Comparison of ENCODE assay signal across 8 cellular contexts in the genomic region with DNA sequence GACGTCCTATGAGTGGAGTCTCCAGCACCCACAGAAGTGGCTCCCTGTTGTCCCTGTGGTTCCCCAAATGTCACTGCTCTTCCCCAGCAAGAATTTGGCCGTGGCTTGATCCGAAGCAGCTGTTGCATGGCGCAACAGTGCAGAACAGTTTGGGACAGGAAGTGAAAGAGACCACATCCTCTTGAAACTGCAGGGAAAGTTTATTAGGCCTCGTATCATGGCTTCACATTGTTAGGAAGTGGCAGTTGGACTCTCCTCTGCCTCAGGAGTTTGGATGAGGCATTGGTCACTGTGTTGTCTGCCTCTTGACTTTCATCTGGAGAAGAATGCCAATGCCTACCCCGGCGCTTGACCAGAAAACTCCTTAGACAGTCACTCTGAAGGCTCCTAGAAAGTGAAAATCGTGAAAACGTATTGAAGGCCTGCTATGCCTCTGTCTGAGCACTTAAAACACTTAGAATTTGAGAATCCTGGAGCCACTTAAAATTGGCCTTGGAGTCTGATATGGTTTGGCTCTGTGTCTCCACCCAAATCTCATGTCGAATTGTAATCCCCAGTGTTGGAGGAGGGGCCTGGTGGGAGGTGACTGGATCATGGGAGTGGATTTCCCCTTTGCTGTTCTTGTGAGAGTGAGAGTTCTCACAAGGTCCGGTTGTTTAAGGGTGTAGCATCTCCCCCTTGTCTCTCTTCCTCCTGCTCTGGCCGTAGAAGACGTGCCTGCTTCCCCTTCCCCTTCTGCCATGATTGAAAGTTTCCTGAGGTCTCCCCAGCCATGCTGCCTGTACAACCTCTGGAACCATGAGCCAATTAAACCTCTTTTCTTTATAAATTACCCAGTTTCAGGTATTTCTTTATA.
A peak's percentile ranks its signal among the peaks of the same experiment; 100 is the strongest.
DNase-seq lines count a peak whose midpoint lies in the region; ATAC-seq and TF ChIP-seq lines count a peak whose summit lies in the region.
"Had no signal": no experiment of that assay in that cellular context is flagged by ENCODE, and none has a peak within 500 bp of the region (broad histone marks: within the 10 kb centered on the region; RNA-seq: fewer than 3 reads in every experiment).

No MANE protein-coding gene starts in this region.

- WGBS in ovary, 3 donors = 74 to 82% (median 75%) methylated on average over 13 of the region's 13 CpGs

- TF ChIP-seq CTCF in ovary (IDR thresholded peaks at IDR 0.05) = no peak

- DNase-seq in SIG-M5 (lab: John Stamatoyannopoulos, UW) (peak; percentile 86), immature natural killer cell (peak; percentile 25 to 37 (median 35)), ovary (no peak), dedifferentiated amniotic fluid mesenchymal stem cell (ENCODE audit: extremely low spot score) (no peak), kidney tubule cell (ENCODE audit: low spot score) (no peak)

- H3K9me3 Mint-ChIP-seq in immature natural killer cell = no peaks in the 10 kb centered on the region

- peak overlapping the region; percentile 71 to 93 (median 83) for H3K4me3 Mint-ChIP-seq in immature natural killer cell

- intact Hi-C loops in ovary (cut with DNase I) = no loop called here

- TF ChIP-seq POLR2A in ovary (IDR thresholded peaks at IDR 0.05) = no peak

- peaks cover 6% of the 10 kb centered on the region for H3K4me1 ChIP-seq in ovary (ENCODE audit: insufficient read depth)
- H3K4me1 ChIP-seq: SJSA1 had no signal

- no peak for TF ChIP-seq EP300 in ovary (IDR thresholded peaks at IDR 0.05)

- peaks cover 1 to 4% (median 4%) of the 10 kb centered on the region in 3 donors for H3K27me3 Mint-ChIP-seq in immature natural killer cell (ENCODE audit: low read depth in 3 of 3)

- peaks cover 3 to 6% (median 3%) of the 10 kb centered on the region in 3 donors for H3K36me3 Mint-ChIP-seq in immature natural killer cell

- ATAC-seq in GM18867 (IDR thresholded peaks at IDR 0.05; ENCODE audit: unreplicated experiment) = peak; percentile 80
- ATAC-seq in HG02870 (IDR thresholded peaks at IDR 0.05; ENCODE audit: unreplicated experiment) = peak; percentile 79

- H3K4me1 Mint-ChIP-seq in immature natural killer cell = peaks cover 17 to 23% of the 10 kb centered on the region in 2 donors

- no peak overlapping the region for H3K4me3 ChIP-seq in ovary
- H3K4me3 ChIP-seq: SJSA1 had no signal

- no peak overlapping the region for H3K27ac ChIP-seq in ovary
- H3K27ac ChIP-seq: SJSA1 had no signal

- no peaks in the 10 kb centered on the region for H3K27me3 ChIP-seq in ovary
- H3K27me3 ChIP-seq: SJSA1 had no signal

- no peaks in the 10 kb centered on the region for H3K9me3 ChIP-seq in ovary
- H3K9me3 ChIP-seq: SJSA1 had no signal

- H3K36me3 ChIP-seq in ovary = no peaks in the 10 kb centered on the region
- H3K36me3 ChIP-seq: SJSA1 had no signal

- H3K27ac Mint-ChIP-seq in immature natural killer cell = peak overlapping the region; percentile 1 to 88 (median 74)

Comparison
In these comparisons a context has a peak if more than half of its experiments do, and no peak if none do; other contexts are left out.
1. DNase-seq: peak in SIG-M5 (single experiment) and immature natural killer cell (3 of 3); none in ovary (0 of 5), dedifferentiated amniotic fluid mesenchymal stem cell (single experiment) and kidney tubule cell (single experiment).